14 cellular contexts compared by ENCODE assay signal in genomic region chr17:50203589-50204345, GRCh38. TPM values are rescaled to one million over a fixed set of nuclear protein-coding genes. Genes with fewer than 3 reads are reported as not detected.
A peak's percentile ranks its signal among the peaks of the same experiment; 100 is the strongest.
DNase-seq lines count a peak whose midpoint lies in the region; ATAC-seq and TF ChIP-seq lines count a peak whose summit lies in the region.
"Had no signal": no experiment of that assay in that cellular context is flagged by ENCODE, and none has a peak within 500 bp of the region (broad histone marks: within the 10 kb centered on the region; RNA-seq: fewer than 3 reads in every experiment).

No MANE protein-coding gene starts in this region.

- no peaks in the 10 kb centered on the region for H3K36me3 Mint-ChIP-seq in MCF 10A (ENCODE audit: insufficient read depth, unreplicated experiment)
- H3K36me3 Mint-ChIP-seq: IgD-negative memory B cell had no signal

- no TSS peak for BruUV-seq in MCF 10A (replicated peaks; lab: Mats Ljungman, UMichigan)

- H3K9ac ChIP-seq in duodenal mucosa (ENCODE audit: low read depth in 1 of 2, low read length in 2 of 2): no peak overlapping the region
- H3K9ac ChIP-seq in neuronal stem cell (ENCODE audit: low read depth, low read length, poor library complexity): no peak overlapping the region

- no peak overlapping the region for H3K4me2 ChIP-seq in neuronal stem cell (ENCODE audit: insufficient read depth, low read length, poor library complexity, severe bottlenecking)

- H3K4me3 Mint-ChIP-seq in MCF 10A (ENCODE audit: unreplicated experiment): no peak overlapping the region
- H3K4me3 Mint-ChIP-seq: IgD-negative memory B cell had no signal

- intact Hi-C loops in breast epithelium (cut with DNase I; ENCODE audit: low total_unique reads) (loop anchor here (2.0 kb wide), 1 partner anchor 67 kb away; no protein-coding TSS in a partner anchor), MCF 10A (cut with micrococcal nuclease) (no loop called here), aorta (cut with DNase I) (no loop called here), spleen (cut with DNase I; ENCODE audit: low total_unique reads) (loop anchor here (5.0 kb wide), 1 partner anchor 94 kb away; no protein-coding TSS in a partner anchor)

- no peak overlapping the region for H3K27ac Mint-ChIP-seq in MCF 10A (ENCODE audit: low read depth, unreplicated experiment)
- H3K27ac Mint-ChIP-seq: IgD-negative memory B cell, progenitor cell of endocrine pancreas had no signal

- H3K27ac ChIP-seq in breast epithelium (peak overlapping the region; percentile 52 to 93), duodenal mucosa (ENCODE audit: low read depth, low read length) (peak overlapping the region; percentile 10), neuronal stem cell (replicated peaks; ENCODE audit: low read length) (no peak overlapping the region), aorta (ENCODE audit: low read depth in 1 of 2, low read length in 2 of 2) (no peak overlapping the region), spleen (peak overlapping the region in 4 of 8 donors; percentile 22 to 78 (median 61))

- peaks cover 0 to 1% of the 10 kb centered on the region in 2 donors for H3K4me1 ChIP-seq in breast epithelium
- H3K4me1 ChIP-seq in duodenal mucosa (ENCODE audit: control insufficient read depth in 1 of 2, insufficient read depth in 2 of 2, low read length in 2 of 2): peaks cover 8 to 10% of the 10 kb centered on the region in 2 donors
- H3K4me1 ChIP-seq in neuronal stem cell (ENCODE audit: control insufficient read depth in 2 of 2, insufficient read depth in 1 of 2, low read depth in 1 of 2, low read length in 2 of 2): peaks cover 17 to 23% of the 10 kb centered on the region in 2 donors
- H3K4me1 ChIP-seq in aorta (ENCODE audit: control insufficient read depth in 1 of 2, insufficient read depth in 2 of 2, low read length in 2 of 2): no peaks in the 10 kb centered on the region
- H3K4me1 ChIP-seq in spleen: peaks cover 0 to 80% (median 27%) of the 10 kb centered on the region in 6 donors

- no peaks in the 10 kb centered on the region for H3K9me3 ChIP-seq in breast epithelium
- H3K9me3 ChIP-seq in duodenal mucosa (ENCODE audit: control insufficient read depth in 1 of 2, low read length in 2 of 2): no peaks in the 10 kb centered on the region
- no peaks in the 10 kb centered on the region for H3K9me3 ChIP-seq in neuronal stem cell (replicated peaks in 1 of 2; ENCODE audit: control insufficient read depth in 2 of 2, insufficient read depth in 1 of 2, low read depth in 1 of 2, low read length in 2 of 2)
- H3K9me3 ChIP-seq in aorta (ENCODE audit: control insufficient read depth, low read length): no peaks in the 10 kb centered on the region
- no peaks in the 10 kb centered on the region for H3K9me3 ChIP-seq in spleen

- no peak overlapping the region for H4K8ac ChIP-seq in neuronal stem cell (ENCODE audit: low read depth, low read length)

- peak overlapping the region; percentile 47 for H2BK5ac ChIP-seq in neuronal stem cell (ENCODE audit: low read length)

- H3K14ac ChIP-seq in neuronal stem cell (ENCODE audit: low read length): no peak overlapping the region

- TF ChIP-seq POLR2A in breast epithelium (IDR thresholded peaks at IDR 0.05): no peak
- TF ChIP-seq POLR2A in spleen (IDR thresholded peaks at IDR 0.05): no peak

- H3K79me1 ChIP-seq in neuronal stem cell (ENCODE audit: low read depth, low read length): no peaks in the 10 kb centered on the region

- CTCF ChIA-PET in MCF 10A (lab: Yijun Ruan, JAX): interaction anchor here (0.6 to 2.8 kb wide), 6 partner anchors 10 to 109 kb away, joined by 3 to 12 read pairs (median 4); partner anchors contain the start of gene PDK2

- POLR2A ChIA-PET in MCF 10A (lab: Yijun Ruan, JAX): interaction anchor here (0.6 to 1.1 kb wide), 2 partner anchors 19 to 72 kb away, joined by 3 to 4 read pairs; no protein-coding TSS in a partner anchor

- H3K23ac ChIP-seq in neuronal stem cell (ENCODE audit: low read depth, low read length, poor library complexity): no peak overlapping the region

- no peak overlapping the region for H2BK12ac ChIP-seq in neuronal stem cell (ENCODE audit: low read length)

- no peak overlapping the region for H2BK120ac ChIP-seq in neuronal stem cell (ENCODE audit: low read depth, low read length)

- H3K4me1 Mint-ChIP-seq in MCF 10A (ENCODE audit: insufficient read depth, unreplicated experiment): peaks cover 12% of the 10 kb centered on the region

- no peak for DNase-seq in breast epithelium (ENCODE audit: low spot score in 2 of 2)
- DNase-seq in MCF 10A (ENCODE audit: unreplicated experiment): no peak
- DNase-seq in neuronal stem cell (ENCODE audit: low spot score): no peak
- DNase-seq in aorta: peak; percentile 63 to 80
- DNase-seq in spleen: no peak
- DNase-seq in KBM-7: no peak
- DNase-seq in NCI-H510A treated with DMSO at 0.1 percent for 48 hours (lab: John Stamatoyannopoulos, UW): no peak
- DNase-seq: erythroblast, NCI-H2081 treated with DMSO at 0.1 percent for 48 hours had no signal

- H3K18ac ChIP-seq in neuronal stem cell (ENCODE audit: low read length): peak overlapping the region; percentile 44

- H3K27me3 Mint-ChIP-seq in MCF 10A (ENCODE audit: insufficient read depth, unreplicated experiment): peaks cover 16% of the 10 kb centered on the region

- H2BK15ac ChIP-seq in neuronal stem cell (ENCODE audit: low read length): peak overlapping the region; percentile 10

- peaks cover 0 to 14% of the 10 kb centered on the region in 2 donors for H3K27me3 ChIP-seq in breast epithelium
- H3K27me3 ChIP-seq in duodenal mucosa (ENCODE audit: control insufficient read depth in 1 of 2, insufficient read depth in 2 of 2, low read length in 2 of 2): peaks cover 27 to 30% of the 10 kb centered on the region in 2 donors
- H3K27me3 ChIP-seq in neuronal stem cell (ENCODE audit: control insufficient read depth in 3 of 3, insufficient read depth in 3 of 3, low read depth in 1 of 3, low read length in 3 of 3): peaks cover 5 to 44% (median 26%) of the 10 kb centered on the region in 3 experiments
- no peaks in the 10 kb centered on the region for H3K27me3 ChIP-seq in aorta (ENCODE audit: control insufficient read depth in 1 of 2, insufficient read depth in 2 of 2, low read length in 1 of 2)
- peaks cover 0 to 99% (median 36%) of the 10 kb centered on the region in 7 donors for H3K27me3 ChIP-seq in spleen (replicated peaks in 1 of 7)

- no peak overlapping the region for H3K4me3 ChIP-seq in breast epithelium
- no peak overlapping the region for H3K4me3 ChIP-seq in duodenal mucosa (ENCODE audit: low read depth in 1 of 2, low read length in 2 of 2)
- H3K4me3 ChIP-seq in neuronal stem cell (ENCODE audit: low read length in 2 of 2): no peak overlapping the region
- H3K4me3 ChIP-seq in aorta (ENCODE audit: low read length in 2 of 2): no peak overlapping the region
- no peak overlapping the region for H3K4me3 ChIP-seq in spleen

- no peak overlapping the region for H2AFZ ChIP-seq in neuronal stem cell (ENCODE audit: low read length)

- H3K9me3 Mint-ChIP-seq in MCF 10A (ENCODE audit: unreplicated experiment): no peaks in the 10 kb centered on the region
- H3K9me3 Mint-ChIP-seq: IgD-negative memory B cell had no signal

- ATAC-seq in aorta (ENCODE audit: low FRiP score): no peak
- ATAC-seq: left colon had no signal

- H3K36me3 ChIP-seq in breast epithelium (no peaks in the 10 kb centered on the region), duodenal mucosa (ENCODE audit: control insufficient read depth in 1 of 2, insufficient read depth in 2 of 2, low read length in 2 of 2) (no peaks in the 10 kb centered on the region), neuronal stem cell (replicated peaks in 1 of 2; ENCODE audit: control insufficient read depth in 2 of 2, insufficient read depth in 2 of 2, low read length in 2 of 2) (no peaks in the 10 kb centered on the region), aorta (ENCODE audit: control insufficient read depth in 1 of 2, insufficient read depth in 2 of 2, low read length in 1 of 2) (no peaks in the 10 kb centered on the region), spleen (peaks cover 0 to 4% (median 0%) of the 10 kb centered on the region in 6 donors)

- H4K91ac ChIP-seq in neuronal stem cell (ENCODE audit: low read depth, low read length, poor library complexity): no peak overlapping the region

- WGBS in neuronal stem cell (ENCODE audit: extremely low coverage in 2 of 2, insufficient read length in 2 of 2, insufficient replicate concordance in 1 of 2), 2 donors: no CpG with 5 or more reads among the region's 13 CpGs
- 70 to 76% methylated on average over 13 of the region's 13 CpGs for WGBS in aorta, 2 donors
- WGBS in spleen, 5 donors: 52 to 77% (median 72%) methylated on average over 12 to 13 of the region's 13 CpGs

- TF ChIP-seq CTCF in breast epithelium (IDR thresholded peaks at IDR 0.05): no peak
- no peak for TF ChIP-seq CTCF in MCF 10A (IDR thresholded peaks at IDR 0.05; ENCODE audit: unreplicated experiment)
- TF ChIP-seq CTCF in spleen (IDR thresholded peaks at IDR 0.05 in 8 of 11, conservative IDR thresholded peaks at IDR 0.05 in 3 of 11): no peak

- in situ Hi-C loops in KBM-7 (cut with MboI; ENCODE audit: low pct_unique_long_range_greater_than_20kb, low sequenced_read_pairs): no loop called here

- H3K4ac ChIP-seq in neuronal stem cell (ENCODE audit: low read length): no peak overlapping the region

- peak overlapping the region; percentile 46 for H2AK5ac ChIP-seq in neuronal stem cell (ENCODE audit: low read depth, low read length)

RNA-seq across cellular contexts. Expression of gene COL1A1, which starts 2.3 kb away (rescaled TPM):
- total RNA-seq in breast epithelium (10 to 100 TPM; 23.4 to 67.2 (median 44.5) TPM), MCF 10A (2022) (3.4 and 4.5 TPM in 2 replicates), aorta (100 to 1,000 TPM; 400 to 948 TPM), spleen (100 to 1,000 TPM in 2 of 7 donors, 10 to 100 TPM in 4, 1 to 10 TPM in 1; 7.4 to 458 (median 65.4) TPM)
- 17.9 TPM for polyA plus RNA-seq in neuronal stem cell (2013, experiment 1 of 2)
- 18.4 TPM for polyA plus RNA-seq in neuronal stem cell (2013, experiment 2 of 2)
- polyA plus RNA-seq in aorta (100 to 1,000 TPM in 1 of 2 donors, 10 to 100 TPM in 1; 70.2 to 391 TPM), spleen (10 to 100 TPM in 2 of 3 donors, 1 to 10 TPM in 1; 7.1 to 24.0 (median 11.3) TPM)
- total RNA-seq: OCI-LY7 had no signal

RNA-seq across cellular contexts. Expression of gene SGCA, which starts 38.0 kb away (rescaled TPM):
- 1 to 10 TPM in 1 of 3 donors, under 1 TPM in 2; 0.33 to 2.6 (median 0.73) TPM for total RNA-seq in breast epithelium
- not detected in 2 replicates for total RNA-seq in MCF 10A (2022)
- polyA plus RNA-seq in neuronal stem cell (2013, experiment 1 of 2): 0.57 TPM
- 0.35 TPM for polyA plus RNA-seq in neuronal stem cell (2013, experiment 2 of 2)
- total RNA-seq in aorta: 10 to 100 TPM; 91.8 to 92.7 TPM
- 100 to 1,000 TPM in 1 of 2 donors, 10 to 100 TPM in 1; 86.4 to 198 TPM for polyA plus RNA-seq in aorta
- 1 to 10 TPM in 6 of 7 donors, not detected in 1; 1.2 to 4.7 (median 2.7) TPM for total RNA-seq in spleen
- 1 to 10 TPM; 3.7 to 5.9 (median 5.7) TPM for polyA plus RNA-seq in spleen
- total RNA-seq: progenitor cell of endocrine pancreas had no signal

RNA-seq across cellular contexts. Expression of gene PPP1R9B, which starts 53.3 kb away (rescaled TPM):
- total RNA-seq in breast epithelium (10 to 100 TPM; 21.8 to 24.9 (median 22.7) TPM), MCF 10A (2022) (33.4 and 34.8 TPM in 2 replicates), aorta (10 to 100 TPM; 64.4 to 99.0 TPM), spleen (100 to 1,000 TPM in 4 of 7 donors, 10 to 100 TPM in 3; 54.1 to 136 (median 112) TPM)
- 19.8 TPM for polyA plus RNA-seq in neuronal stem cell (2013, experiment 1 of 2)
- polyA plus RNA-seq in neuronal stem cell (2013, experiment 2 of 2): 19.4 TPM
- polyA plus RNA-seq in aorta (10 to 100 TPM; 20.3 to 26.1 TPM), spleen (100 to 1,000 TPM in 1 of 3 donors, 10 to 100 TPM in 2; 30.0 to 105 (median 40.9) TPM)

Comparison
In these comparisons a context has a peak if more than half of its experiments do, and no peak if none do; other contexts are left out.
1. intact Hi-C loops: an anchor here in breast epithelium (2.0 kb wide) and spleen (5.0 kb wide); none called in MCF 10A and aorta.
2. DNase-seq: peak in aorta (2 of 2); none in breast epithelium (0 of 2), MCF 10A (single experiment), neuronal stem cell (single experiment), spleen (single experiment), KBM-7 (single experiment) and NCI-H510A treated with DMSO at 0.1 percent for 48 hours (single experiment).
3. H3K27ac ChIP-seq: peak in breast epithelium (2 of 2) and duodenal mucosa (single experiment); none in neuronal stem cell (single experiment) and aorta (0 of 2).
4. RNA of gene SGCA, which starts 38.0 kb away (total RNA-seq): 91.8 to 92.7 TPM in aorta; 1.2 to 4.7 TPM in spleen, 0.33 to 2.6 TPM in breast epithelium and not detected in MCF 10A; every median in the first group is over 10 times any median in the second.